ENCODE assay signal across 20 cellular contexts in genomic region chr12:114671321-114671663, GRCh38. TPM values are rescaled to one million over a fixed set of nuclear protein-coding genes. Genes with fewer than 3 reads are reported as not detected.
DNase-seq lines count a peak whose midpoint lies in the region; ATAC-seq, FAIRE-seq and TF ChIP-seq lines count a peak whose summit lies in the region.
"Had no signal": no experiment of that assay in that cellular context is flagged by ENCODE, and none has a peak within 500 bp of the region (broad histone marks: within the 10 kb centered on the region; RNA-seq: fewer than 3 reads in every experiment).

No MANE protein-coding gene starts in this region.

- TF ChIP-seq EP300 in HepG2 (IDR thresholded peaks at IDR 0.05; ENCODE audit: low read depth in 2 of 2, low read length in 2 of 2) (no peak), HepG2 (CRISPR knock-in tag; IDR thresholded peaks at IDR 0.05; ENCODE audit: borderline replicate concordance) (no peak)

- H3K9me3 ChIP-seq in HepG2 (ENCODE audit: low read length) (no peaks in the 10 kb centered on the region), right lobe of liver (no peaks in the 10 kb centered on the region), endodermal cell (ENCODE audit: control insufficient read depth, low read length) (no peaks in the 10 kb centered on the region)
- H3K9me3 ChIP-seq: tibial nerve had no signal

- TF ChIP-seq POLR2A in HepG2 (IDR thresholded peaks at IDR 0.05; ENCODE audit: insufficient read depth in 1 of 2, low read depth in 2 of 2, low read length in 2 of 2) = no peak
- TF ChIP-seq POLR2A in right lobe of liver (IDR thresholded peaks at IDR 0.05) = no peak

- H3K27me3 ChIP-seq in HepG2 (ENCODE audit: control insufficient read depth in 1 of 2, insufficient read depth in 2 of 2, low read length in 2 of 2) (no peaks in the 10 kb centered on the region), right lobe of liver (no peaks in the 10 kb centered on the region), endodermal cell (ENCODE audit: control insufficient read depth, insufficient read depth, low read length, poor library complexity, severe bottlenecking) (peaks cover 91% of the 10 kb centered on the region)

- H3K27me3 Mint-ChIP-seq in endodermal cell (ENCODE audit: insufficient read depth) (peaks cover 93% of the 10 kb centered on the region), neural crest cell (ENCODE audit: low read depth) (peaks cover 98% of the 10 kb centered on the region)

- H3K4me1 ChIP-seq in HepG2 (ENCODE audit: insufficient read depth, low read length) (peaks cover 64% of the 10 kb centered on the region), right lobe of liver (peaks cover 0 to 28% (median 0%) of the 10 kb centered on the region in 4 donors), endodermal cell (ENCODE audit: control insufficient read depth, insufficient read depth, low read length) (peaks cover 12% of the 10 kb centered on the region)

- peaks cover 50% of the 10 kb centered on the region for H3K36me3 Mint-ChIP-seq in endodermal cell (ENCODE audit: low read depth)
- peaks cover 3% of the 10 kb centered on the region for H3K36me3 Mint-ChIP-seq in neural crest cell (ENCODE audit: low read depth)

- TF ChIP-seq CTCF in HepG2 (CRISPR knock-in tag; IDR thresholded peaks at IDR 0.05) (no peak), right lobe of liver (IDR thresholded peaks at IDR 0.05) (no peak), endodermal cell (conservative IDR thresholded peaks at IDR 0.05) (no peak), neural crest cell (conservative IDR thresholded peaks at IDR 0.05) (no peak)

- H3K79me2 ChIP-seq in HepG2 (ENCODE audit: insufficient read depth, low read length) = peaks cover 23% of the 10 kb centered on the region

- no peak overlapping the region for H3K27ac ChIP-seq in HepG2 (ENCODE audit: extremely low read length, insufficient read depth, low read length)
- H3K27ac ChIP-seq in right lobe of liver = peak overlapping the region in 1 of 3 donors; percentile 83
- H3K27ac ChIP-seq in endodermal cell (ENCODE audit: low read depth, low read length) = no peak overlapping the region
- H3K27ac ChIP-seq: PC-9, WERI-Rb-1 had no signal

- no peak overlapping the region for H2AFZ ChIP-seq in HepG2 (ENCODE audit: low read length)
- H2AFZ ChIP-seq: PC-9 had no signal

- H3K4me1 Mint-ChIP-seq in endodermal cell = peaks cover 59% of the 10 kb centered on the region
- H3K4me1 Mint-ChIP-seq in neural crest cell = peaks cover 31% of the 10 kb centered on the region

- H3K9ac ChIP-seq in HepG2 (ENCODE audit: insufficient read depth, low read depth, low read length) (no peak overlapping the region), endodermal cell (ENCODE audit: extremely low read depth, low read length, poor library complexity, severe bottlenecking) (no peak overlapping the region)

- TSS peak; percentile 34 for BruUV-seq in HepG2 (replicated peaks; lab: Mats Ljungman, UMichigan)

- CTCF ChIA-PET in HepG2 (lab: Yijun Ruan, JAX; ENCODE audit: low intra/inter-chr PET ratio, low total read pairs) = no interaction called here

- 68% methylated on average over 7 of the region's 8 CpGs for WGBS in HepG2 (ENCODE audit: low lambda C conversion rate)
- WGBS in right lobe of liver (ENCODE audit: insufficient coverage, low coverage, low lambda C conversion rate, missing lambda C conversion rate) = 36% methylated on average over 5 of the region's 8 CpGs
- 30 to 39% methylated on average over 6 to 7 of the region's 8 CpGs for WGBS in endodermal cell (ENCODE audit: insufficient coverage in 1 of 2, insufficient read length in 1 of 2), 2 experiments

- no peak for FAIRE-seq in HepG2 (lab: Jason Lieb, UNC)
- FAIRE-seq: bronchial epithelial cell, GM19239, keratinocyte had no signal

- no peak overlapping the region for H3K4me2 ChIP-seq in HepG2 (ENCODE audit: low read depth, low read length)
- H3K4me2 ChIP-seq: PC-9 had no signal

- in situ Hi-C loops in HepG2 (cut with HindIII; ENCODE audit: extremely low pct_ligation_motif_present, low pct_unique_long_range_greater_than_20kb) = loop anchor here (25.0 kb wide), 2 partner anchors 791 to 1241 kb away; no protein-coding TSS in a partner anchor

- no peak for TF ChIP-seq RAD21 in HepG2 (CRISPR knock-in tag; IDR thresholded peaks at IDR 0.05)

- H3K9me3 Mint-ChIP-seq in endodermal cell (no peaks in the 10 kb centered on the region), neural crest cell (no peaks in the 10 kb centered on the region)

- H3K27ac Mint-ChIP-seq in endodermal cell = no peak overlapping the region
- no peak overlapping the region for H3K27ac Mint-ChIP-seq in neural crest cell (ENCODE audit: unreplicated experiment)
- H3K27ac Mint-ChIP-seq: progenitor cell of endocrine pancreas had no signal

- H3K4me3 ChIP-seq in HepG2 (replicated peaks in 1 of 3; ENCODE audit: insufficient read depth in 1 of 3, low read depth in 2 of 3, low read length in 3 of 3) (no peak overlapping the region), right lobe of liver (no peak overlapping the region), endodermal cell (ENCODE audit: low read length) (no peak overlapping the region)
- H3K4me3 ChIP-seq: PC-9, tibial nerve had no signal

- no peak for DNase-seq in HepG2 (ENCODE audit: low spot score)
- DNase-seq in right lobe of liver = no peak
- DNase-seq in endodermal cell = no peak
- DNase-seq in neural crest cell (ENCODE audit: low read depth, low spot score) = no peak
- DNase-seq in LoVo (ENCODE audit: low spot score) = no peak
- DNase-seq in AG20443 (ENCODE audit: low spot score) = no peak
- DNase-seq in NCI-H1092 (lab: John Stamatoyannopoulos, UW) = no peak
- no peak for DNase-seq in stimulated activated CD4-positive, alpha-beta T cell treated with anti-CD3 and anti-CD28 coated beads, Interleukin-2, amount 100 ng/mL, for 48 hours
- DNase-seq: COR-L47; effector CD8-positive, alpha-beta T cell; GF-D8; NCI-H1417 treated with DMSO at 0.1 percent for 48 hours; NCI-H446; PC-9; WERI-Rb-1 had no signal

- H3K4me3 Mint-ChIP-seq in endodermal cell (peak overlapping the region; percentile 43), neural crest cell (peak overlapping the region; percentile 56)

- H3K36me3 ChIP-seq in HepG2 (replicated peaks in 1 of 2; ENCODE audit: control insufficient read depth in 1 of 2, insufficient read depth in 2 of 2, low read length in 2 of 2) (peaks cover 16 to 38% of the 10 kb centered on the region in 2 experiments), right lobe of liver (peaks cover 0 to 41% (median 12%) of the 10 kb centered on the region in 4 donors), endodermal cell (ENCODE audit: control insufficient read depth, insufficient read depth, low read length) (peaks cover 25% of the 10 kb centered on the region)
- H3K36me3 ChIP-seq: WERI-Rb-1 had no signal

- POLR2A ChIA-PET in HepG2 (lab: Yijun Ruan, JAX) = interaction anchor here (8.2 kb wide), 1 partner anchor 13 kb away, joined by 101 read pairs; the partner anchor contains the start of gene TBX3

- intact Hi-C loops in HepG2 (cut with micrococcal nuclease; ENCODE audit: unreplicated experiment) = no loop called here
- intact Hi-C loops in right lobe of liver (cut with DNase I) = no loop called here

- ATAC-seq in HepG2 (no peak), right lobe of liver (no peak)

- H4K20me1 ChIP-seq in HepG2 (ENCODE audit: insufficient read depth, low read length) = peaks cover 13% of the 10 kb centered on the region; the same call in 1 of the 2 replicates

TF ChIP-seq in HepG2, 621 proteins besides CTCF, POLR2A, EP300 and RAD21:
- TF ChIP-seq POLR2G (IDR thresholded peaks at IDR 0.05; ENCODE audit: low read depth, low read length) (peak; percentile 41), ZNF597 (CRISPR knock-in tag; IDR thresholded peaks at IDR 0.05) (no peak)

RNA-seq across cellular contexts. Expression of gene TBX3, which starts 12.7 kb away (rescaled TPM):
- 17.2 and 27.1 TPM in 2 replicates for total RNA-seq in HepG2 (2016; rRNA removed; fragmentation: Illumina TruSeq; extraction: Trizol)
- 3.5 and 4.1 TPM in 2 replicates for total RNA-seq in HepG2 (2016; cell fraction: cytosol; rRNA removed; fragmentation: Illumina TruSeq; extraction: Trizol; ENCODE audit: low read depth)
- 13.7 and 27.3 TPM in 2 replicates for total RNA-seq in HepG2 (2016; cell fraction: insoluble cytoplasmic fraction; rRNA removed; fragmentation: Illumina TruSeq; extraction: Trizol)
- total RNA-seq in HepG2 (2016; cell fraction: membrane; rRNA removed; fragmentation: Illumina TruSeq; extraction: Trizol) = 9.0 and 9.4 TPM in 2 replicates
- 39.2 and 46.8 TPM in 2 replicates for total RNA-seq in HepG2 (2016; cell fraction: nucleus; rRNA removed; fragmentation: Illumina TruSeq; extraction: Trizol)
- 38.1 and 42.4 TPM in 2 replicates for polyA plus RNA-seq in HepG2 (2011; rRNA removed)
- polyA plus RNA-seq in HepG2 (2011; cell fraction: cytosol; rRNA removed) = 12.5 and 15.0 TPM in 2 replicates
- polyA plus RNA-seq in HepG2 (2011; cell fraction: nucleus; rRNA removed) = 179 and 200 TPM in 2 replicates
- 34.8 and 37.9 TPM in 2 replicates for polyA plus RNA-seq in HepG2 (2012)
- 1.0 and 1.1 TPM in 2 replicates for polyA plus RNA-seq in HepG2 (2016; cell fraction: cytosol; fragmentation: Illumina TruSeq; extraction: Trizol; ENCODE audit: low read depth)
- polyA plus RNA-seq in HepG2 (2016; cell fraction: insoluble cytoplasmic fraction; fragmentation: Illumina TruSeq; extraction: Trizol; ENCODE audit: low read depth) = 16.8 and 21.4 TPM in 2 replicates
- polyA plus RNA-seq in HepG2 (2016; cell fraction: membrane; fragmentation: Illumina TruSeq; extraction: Trizol; ENCODE audit: low read depth) = 3.9 and 4.1 TPM in 2 replicates
- 123 and 124 TPM in 2 replicates for polyA plus RNA-seq in HepG2 (2016; cell fraction: nucleus; fragmentation: Illumina TruSeq; extraction: Trizol; ENCODE audit: insufficient read depth, low read depth)
- 41.2 and 72.3 TPM in 2 replicates for polyA minus RNA-seq in HepG2 (2011; rRNA and poly(A)+ RNA removed; ENCODE audit: low replicate concordance)
- polyA minus RNA-seq in HepG2 (2011; cell fraction: cytosol; rRNA and poly(A)+ RNA removed) = 22.2 and 24.4 TPM in 2 replicates
- 128 and 133 TPM in 2 replicates for polyA minus RNA-seq in HepG2 (2011; cell fraction: nucleus; rRNA and poly(A)+ RNA removed)
- total RNA-seq in right lobe of liver = 10 to 100 TPM; 15.6 to 44.0 (median 27.8) TPM
- total RNA-seq in endodermal cell = 10 to 100 TPM; 80.8 to 88.1 TPM
- polyA plus RNA-seq in endodermal cell (2013, experiment 1 of 2) = 5.5 TPM
- 5.9 TPM for polyA plus RNA-seq in endodermal cell (2013, experiment 2 of 2)
- total RNA-seq in neural crest cell = 0.91 and 0.96 TPM in 2 replicates
- total RNA-seq: PC-9 had no signal
